ENCODE assay signal across 18 cellular contexts in the genomic region with DNA sequence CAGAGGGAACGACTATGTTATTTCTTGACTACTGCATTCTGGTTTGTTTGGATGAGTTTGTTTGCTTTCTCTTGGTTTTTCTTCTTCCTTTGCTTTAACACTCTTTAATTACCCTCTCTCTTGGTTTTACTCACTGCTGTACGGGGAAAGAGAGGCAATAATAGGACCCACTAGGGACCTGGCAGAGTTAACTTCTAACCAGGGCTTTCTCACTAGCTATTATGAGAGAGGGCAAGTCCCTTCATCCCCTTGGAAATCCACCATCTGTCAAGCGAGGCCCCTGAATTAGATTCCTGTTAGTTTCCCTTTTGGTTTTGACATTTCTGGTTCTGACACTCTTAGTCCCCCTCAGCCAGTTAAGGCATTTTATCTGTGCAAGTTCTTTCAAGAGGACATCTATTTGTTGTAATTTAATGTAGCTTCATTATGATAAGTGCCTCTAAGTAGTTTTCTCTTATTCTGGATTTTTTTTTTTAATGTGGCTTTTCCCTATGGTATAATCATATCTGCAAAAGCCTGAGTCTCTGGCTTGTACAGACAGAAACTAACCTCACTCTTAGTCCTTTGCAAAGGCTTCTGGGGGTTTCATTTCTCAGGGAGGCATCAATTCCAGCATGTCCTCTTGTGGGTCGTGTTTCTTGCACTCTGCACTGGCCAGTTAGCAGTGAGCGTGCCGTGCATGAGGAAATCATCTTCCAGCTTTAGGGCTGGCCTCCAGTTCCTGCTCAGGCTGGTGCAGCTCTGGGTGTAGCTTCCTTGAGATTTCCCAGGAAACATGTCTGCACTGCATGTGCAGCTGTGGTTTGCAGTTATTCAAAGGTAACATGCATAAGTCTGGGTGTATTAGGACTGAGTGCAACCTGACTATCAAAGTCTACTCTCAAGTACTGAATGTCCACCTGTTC.
DNase-seq lines count a peak whose midpoint lies in the region; ATAC-seq and TF ChIP-seq lines count a peak whose summit lies in the region.
"Had no signal": no experiment of that assay in that cellular context is flagged by ENCODE, and none has a peak within 500 bp of the region (broad histone marks: within the 10 kb centered on the region; RNA-seq: fewer than 3 reads in every experiment).

No MANE protein-coding gene starts in this region.

- H3K27me3 Mint-ChIP-seq in activated CD8-positive, alpha-beta T cell treated with anti-CD3 and anti-CD28 coated beads for 36 hours = peaks cover 31% of the 10 kb centered on the region

- H3K27ac ChIP-seq in neuronal stem cell (replicated peaks; ENCODE audit: low read length) (no peak overlapping the region), WERI-Rb-1 (no peak overlapping the region)

- peak; percentile 80 for ATAC-seq in GM19025 (IDR thresholded peaks at IDR 0.05; ENCODE audit: low read depth, unreplicated experiment)
- ATAC-seq in GM21786 (IDR thresholded peaks at IDR 0.05; ENCODE audit: unreplicated experiment) = peak; percentile 76
- ATAC-seq in HG03354 (IDR thresholded peaks at IDR 0.05; ENCODE audit: poor library complexity, severe bottlenecking, unreplicated experiment) = peak; percentile 63
- no peak for ATAC-seq in activated CD8-positive, alpha-beta T cell treated with anti-CD3 and anti-CD28 coated beads for 36 hours
- ATAC-seq: esophagus mucosa had no signal

- no peak overlapping the region for H3K23ac ChIP-seq in neuronal stem cell (ENCODE audit: low read depth, low read length, poor library complexity)

- H3K4ac ChIP-seq in neuronal stem cell (ENCODE audit: low read length) = no peak overlapping the region

- no peak overlapping the region for H3K14ac ChIP-seq in neuronal stem cell (ENCODE audit: low read length)

- POLR2A ChIA-PET in activated CD8-positive, alpha-beta T cell treated with anti-CD3 and anti-CD28 coated beads for 36 hours (lab: Charles Lee) = no interaction called here

- WGBS in neuronal stem cell (ENCODE audit: extremely low coverage in 2 of 2, insufficient read length in 2 of 2, insufficient replicate concordance in 1 of 2), 2 donors = no CpG with 5 or more reads among the region's 6 CpGs

- no peak overlapping the region for H2BK5ac ChIP-seq in neuronal stem cell (ENCODE audit: low read length)

- H3K9me3 Mint-ChIP-seq in activated CD8-positive, alpha-beta T cell treated with anti-CD3 and anti-CD28 coated beads for 36 hours = no peaks in the 10 kb centered on the region

- no peak for DNase-seq in neuronal stem cell (ENCODE audit: low spot score)
- no peak for DNase-seq in midbrain (lab: John Stamatoyannopoulos, UW)
- no peak for DNase-seq in activated CD8-positive, alpha-beta T cell treated with anti-CD3 and anti-CD28 coated beads for 36 hours
- DNase-seq in WERI-Rb-1 = no peak
- DNase-seq: activated CD4-positive, alpha-beta T cell treated with anti-CD3 and anti-CD28 coated beads for 4 hours; activated naive CD4-positive, alpha-beta T cell; CD8-positive, alpha-beta memory T cell; central memory CD4-positive, alpha-beta T cell; GOT3; NCI-H1417; SK-N-SH; stimulated activated CD4-positive, alpha-beta T cell treated with anti-CD3 and anti-CD28 coated beads, Interleukin-2, amount 100 ng/mL, for 24 hours; stimulated activated naive CD4-positive, alpha-beta T cell treated with Interleukin-2 at 50 U/mL for 16 hours had no signal

- no peak overlapping the region for H2BK12ac ChIP-seq in neuronal stem cell (ENCODE audit: low read length)

- H3K9ac ChIP-seq in neuronal stem cell (ENCODE audit: low read depth, low read length, poor library complexity) = no peak overlapping the region
- H3K9ac ChIP-seq: SK-N-SH had no signal

- H3K4me3 ChIP-seq in neuronal stem cell (ENCODE audit: low read length in 2 of 2) (no peak overlapping the region), WERI-Rb-1 (ENCODE audit: low read depth, low read length) (no peak overlapping the region)

- H4K8ac ChIP-seq in neuronal stem cell (ENCODE audit: low read depth, low read length) = no peak overlapping the region

- H3K18ac ChIP-seq in neuronal stem cell (ENCODE audit: low read length) = no peak overlapping the region

- H3K27ac Mint-ChIP-seq in activated CD8-positive, alpha-beta T cell treated with anti-CD3 and anti-CD28 coated beads for 36 hours = no peak overlapping the region
- H3K27ac Mint-ChIP-seq: progenitor cell of endocrine pancreas had no signal

- intact Hi-C loops in activated CD8-positive, alpha-beta T cell treated with anti-CD3 and anti-CD28 coated beads for 36 hours (cut with micrococcal nuclease) = no loop called here

- no peak overlapping the region for H3K4me2 ChIP-seq in neuronal stem cell (ENCODE audit: insufficient read depth, low read length, poor library complexity, severe bottlenecking)
- H3K4me2 ChIP-seq: SK-N-SH had no signal

- H3K36me3 ChIP-seq in neuronal stem cell (replicated peaks in 1 of 2; ENCODE audit: control insufficient read depth in 2 of 2, insufficient read depth in 2 of 2, low read length in 2 of 2) (no peaks in the 10 kb centered on the region), WERI-Rb-1 (no peaks in the 10 kb centered on the region)

- H2BK15ac ChIP-seq in neuronal stem cell (ENCODE audit: low read length) = peak overlapping the region; percentile 8

- no peaks in the 10 kb centered on the region for H3K79me1 ChIP-seq in neuronal stem cell (ENCODE audit: low read depth, low read length)

- H3K4me3 Mint-ChIP-seq in activated CD8-positive, alpha-beta T cell treated with anti-CD3 and anti-CD28 coated beads for 36 hours = no peak overlapping the region
- H3K4me3 Mint-ChIP-seq: CD8-positive, alpha-beta memory T cell had no signal

- no peak for TF ChIP-seq CTCF in activated CD8-positive, alpha-beta T cell treated with anti-CD3 and anti-CD28 coated beads for 36 hours (IDR thresholded peaks at IDR 0.05)
- TF ChIP-seq CTCF in WERI-Rb-1 (IDR thresholded peaks at IDR 0.05; ENCODE audit: low read depth, low read length) = no peak

- no peak overlapping the region for H2BK120ac ChIP-seq in neuronal stem cell (ENCODE audit: low read depth, low read length)

- CTCF ChIA-PET in activated CD8-positive, alpha-beta T cell treated with anti-CD3 and anti-CD28 coated beads for 36 hours (lab: Charles Lee) = no interaction called here

- no peak overlapping the region for H4K91ac ChIP-seq in neuronal stem cell (ENCODE audit: low read depth, low read length, poor library complexity)

- peaks cover 0 to 36% (median 2%) of the 10 kb centered on the region in 3 experiments for H3K27me3 ChIP-seq in neuronal stem cell (ENCODE audit: control insufficient read depth in 3 of 3, insufficient read depth in 3 of 3, low read depth in 1 of 3, low read length in 3 of 3)
- H3K27me3 ChIP-seq in WERI-Rb-1 (ENCODE audit: insufficient read depth, low read depth, severe bottlenecking) = peaks cover 2% of the 10 kb centered on the region

- H3K4me1 ChIP-seq in neuronal stem cell (ENCODE audit: control insufficient read depth in 2 of 2, insufficient read depth in 1 of 2, low read depth in 1 of 2, low read length in 2 of 2) = peaks cover 6 to 10% of the 10 kb centered on the region in 2 donors

- H2AK5ac ChIP-seq in neuronal stem cell (ENCODE audit: low read depth, low read length) = no peak overlapping the region

- peaks cover 2 to 5% of the 10 kb centered on the region in 2 donors for H3K9me3 ChIP-seq in neuronal stem cell (replicated peaks in 1 of 2; ENCODE audit: control insufficient read depth in 2 of 2, insufficient read depth in 1 of 2, low read depth in 1 of 2, low read length in 2 of 2)
- no peaks in the 10 kb centered on the region for H3K9me3 ChIP-seq in WERI-Rb-1 (ENCODE audit: severe bottlenecking)
- H3K9me3 ChIP-seq: SK-N-SH had no signal

- H2AFZ ChIP-seq in neuronal stem cell (ENCODE audit: low read length) = no peak overlapping the region

- H3K4me1 Mint-ChIP-seq in activated CD8-positive, alpha-beta T cell treated with anti-CD3 and anti-CD28 coated beads for 36 hours (ENCODE audit: low read depth) = peaks cover 4% of the 10 kb centered on the region

- H3K36me3 Mint-ChIP-seq in activated CD8-positive, alpha-beta T cell treated with anti-CD3 and anti-CD28 coated beads for 36 hours (ENCODE audit: low read depth) = no peaks in the 10 kb centered on the region
- H3K36me3 Mint-ChIP-seq: CD8-positive, alpha-beta memory T cell had no signal
